In genomic region chr10:106308284-106308683, GRCh38 we compare ENCODE assay signal across 28 cellular contexts.
"Had no signal": no experiment of that assay in that cellular context is flagged by ENCODE, and none has a peak within 500 bp of the region (broad histone marks: within the 10 kb centered on the region; RNA-seq: fewer than 3 reads in every experiment).

No MANE protein-coding gene starts in this region.

- ATAC-seq: naive thymus-derived CD4-positive, alpha-beta T cell; natural killer cell; psoas muscle; right cardiac atrium; right lobe of liver; stimulated activated effector memory CD8-positive, alpha-beta T cell treated with anti-CD3 and anti-CD28 coated beads, Interleukin-12 subunit alpha, Interleukin-12 subunit beta, amount 100 ng/mL, for 72 hours; stimulated activated naive B cell treated with anti-CD40 and anti-IgM and Interleukin-4, amounts not matched to agents 10 μg/mL and 1 μg/mL and 100 μg/mL, for 72 hours; stimulated activated naive CD8-positive, alpha-beta T cell treated with anti-CD3 and anti-CD28 coated beads, Interleukin-15, amount 100 ng/mL, for 72 hours; stimulated activated naive CD8-positive, alpha-beta T cell treated with anti-CD3 and anti-CD28 coated beads, Interleukin-15, Interleukin-2, amounts not matched to agents 100 U/mL and 50 U/mL, for 24 hours had no signal

- H3K27me3 Mint-ChIP-seq: naive thymus-derived CD4-positive, alpha-beta T cell; progenitor cell of endocrine pancreas; stimulated activated naive B cell treated with anti-CD40 and anti-IgM and Interleukin-4, amounts not matched to agents 10 μg/mL and 1 μg/mL and 100 μg/mL, for 72 hours; stimulated activated naive CD8-positive, alpha-beta T cell treated with anti-CD3 and anti-CD28 coated beads, Interleukin-15, amount 100 ng/mL, for 72 hours had no signal

- H3K27ac Mint-ChIP-seq: naive thymus-derived CD4-positive, alpha-beta T cell; natural killer cell; nephron; progenitor cell of endocrine pancreas; stimulated activated effector memory CD8-positive, alpha-beta T cell treated with anti-CD3 and anti-CD28 coated beads, Interleukin-12 subunit alpha, Interleukin-12 subunit beta, amount 100 ng/mL, for 72 hours; stimulated activated naive B cell treated with anti-CD40 and anti-IgM and Interleukin-4, amounts not matched to agents 10 μg/mL and 1 μg/mL and 100 μg/mL, for 72 hours; stimulated activated naive CD8-positive, alpha-beta T cell treated with anti-CD3 and anti-CD28 coated beads, Interleukin-15, amount 100 ng/mL, for 72 hours had no signal

- H3K4me1 ChIP-seq: parathyroid adenoma, psoas muscle, right lobe of liver, sigmoid colon, tibial nerve, upper lobe of left lung, vagina had no signal

- H3K4me3 ChIP-seq: ovary, psoas muscle, right lobe of liver, sigmoid colon, thoracic aorta, thyroid gland, tibial nerve, upper lobe of left lung, vagina had no signal

- H3K9me3 Mint-ChIP-seq: nephron; neural crest cell; stimulated activated naive B cell treated with anti-CD40 and anti-IgM and Interleukin-4, amounts not matched to agents 10 μg/mL and 1 μg/mL and 100 μg/mL, for 72 hours had no signal

- H3K9me3 ChIP-seq: ovary, psoas muscle, right lobe of liver, sigmoid colon, thoracic aorta, thyroid gland, tibial nerve, upper lobe of left lung, vagina had no signal

- H3K27me3 ChIP-seq: ovary, right lobe of liver, sigmoid colon, thyroid gland, tibial nerve, upper lobe of left lung, vagina had no signal

- H2AFZ ChIP-seq: parathyroid adenoma had no signal

- H3K79me2 ChIP-seq: parathyroid adenoma had no signal

- H3K4me3 Mint-ChIP-seq: naive thymus-derived CD4-positive, alpha-beta T cell; natural killer cell; nephron; neural crest cell; stimulated activated effector memory CD8-positive, alpha-beta T cell treated with anti-CD3 and anti-CD28 coated beads, Interleukin-12 subunit alpha, Interleukin-12 subunit beta, amount 100 ng/mL, for 72 hours; stimulated activated naive B cell treated with anti-CD40 and anti-IgM and Interleukin-4, amounts not matched to agents 10 μg/mL and 1 μg/mL and 100 μg/mL, for 72 hours; stimulated activated naive CD8-positive, alpha-beta T cell treated with anti-CD3 and anti-CD28 coated beads, Interleukin-15, amount 100 ng/mL, for 72 hours had no signal

- H3K36me3 Mint-ChIP-seq: naive thymus-derived CD4-positive, alpha-beta T cell; natural killer cell; stimulated activated effector memory CD8-positive, alpha-beta T cell treated with anti-CD3 and anti-CD28 coated beads, Interleukin-12 subunit alpha, Interleukin-12 subunit beta, amount 100 ng/mL, for 72 hours; stimulated activated naive B cell treated with anti-CD40 and anti-IgM and Interleukin-4, amounts not matched to agents 10 μg/mL and 1 μg/mL and 100 μg/mL, for 72 hours had no signal

- H3K27ac ChIP-seq: ovary, parathyroid adenoma, psoas muscle, right lobe of liver, sigmoid colon, thoracic aorta, thyroid gland, tibial nerve, upper lobe of left lung, vagina had no signal

- H3K36me3 ChIP-seq: ovary, right lobe of liver, sigmoid colon, thoracic aorta, thyroid gland, tibial nerve, upper lobe of left lung, vagina had no signal

- DNase-seq: naive thymus-derived CD4-positive, alpha-beta T cell; natural killer cell; occipital lobe; ovary; posterior cingulate gyrus; psoas muscle; right cardiac atrium; right lobe of liver; sigmoid colon; small intestine; stimulated activated CD4-positive, alpha-beta T cell treated with anti-CD3 and anti-CD28 coated beads, Interleukin-15, amount 100 ng/mL, for 24 hours; stimulated activated CD4-positive, alpha-beta T cell treated with anti-CD3 and anti-CD28 coated beads, Interleukin-2, amount 100 ng/mL, for 24 hours; stimulated activated CD4-positive, alpha-beta T cell treated with anti-CD3 and anti-CD28 coated beads, Interleukin-2, amount 100 ng/mL, for 48 hours; stimulated activated CD4-positive, alpha-beta T cell treated with anti-CD3 and anti-CD28 coated beads, Interleukin-4, amount 100 ng/mL, for 24 hours; stimulated activated naive B cell treated with anti-CD40 and anti-IgM and Interleukin-4, amounts not matched to agents 10 μg/mL and 1 μg/mL and 100 μg/mL, for 72 hours; stimulated activated naive CD8-positive, alpha-beta T cell treated with anti-CD3 and anti-CD28 coated beads, Interleukin-15, amount 100 ng/mL, for 72 hours; stimulated activated naive CD8-positive, alpha-beta T cell treated with anti-CD3 and anti-CD28 coated beads, Interleukin-15, Interleukin-2, amounts not matched to agents 100 U/mL and 50 U/mL, for 24 hours; thyroid gland; trophoblast cell; upper lobe of left lung had no signal

- H3K4me1 Mint-ChIP-seq: naive thymus-derived CD4-positive, alpha-beta T cell; natural killer cell; stimulated activated effector memory CD8-positive, alpha-beta T cell treated with anti-CD3 and anti-CD28 coated beads, Interleukin-12 subunit alpha, Interleukin-12 subunit beta, amount 100 ng/mL, for 72 hours; stimulated activated naive B cell treated with anti-CD40 and anti-IgM and Interleukin-4, amounts not matched to agents 10 μg/mL and 1 μg/mL and 100 μg/mL, for 72 hours; stimulated activated naive CD8-positive, alpha-beta T cell treated with anti-CD3 and anti-CD28 coated beads, Interleukin-15, amount 100 ng/mL, for 72 hours had no signal

- H3K9ac ChIP-seq: parathyroid adenoma had no signal
